19 cellular contexts compared by ENCODE assay signal in the genomic region with DNA sequence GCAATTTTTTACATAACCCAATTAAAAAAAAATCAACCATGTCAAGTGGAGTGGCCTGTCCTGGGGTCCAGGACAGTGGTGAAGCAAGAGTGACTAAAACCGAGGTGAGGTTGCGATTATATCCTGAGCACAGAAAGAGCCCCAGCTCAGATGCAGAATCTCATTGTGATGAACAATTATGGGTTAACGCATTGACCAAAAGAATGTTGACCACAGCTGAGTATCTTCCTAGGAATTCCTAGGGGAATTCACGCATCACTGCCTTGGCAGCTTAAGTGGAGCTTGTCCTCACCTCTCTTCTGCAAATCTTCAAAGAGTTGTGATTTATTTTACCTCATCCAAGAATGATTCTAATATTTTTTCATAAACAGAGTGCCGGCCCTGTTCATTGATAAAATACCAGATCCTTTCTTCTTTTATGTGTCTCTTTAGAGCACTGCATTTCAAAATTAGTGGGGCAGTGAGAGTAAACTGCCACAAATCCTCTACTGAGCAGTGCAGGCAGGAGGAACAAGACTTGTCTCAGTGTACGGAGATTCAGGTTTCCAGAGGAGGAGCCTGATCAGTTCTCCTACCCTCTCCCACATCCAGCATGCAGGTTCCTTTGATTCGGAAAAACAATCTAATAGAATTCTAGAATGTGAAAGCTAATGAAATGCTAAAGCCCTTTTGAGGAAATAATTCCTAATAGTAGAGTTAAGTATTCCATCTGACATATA.
DNase-seq lines count a peak whose midpoint lies in the region; ATAC-seq, FAIRE-seq and TF ChIP-seq lines count a peak whose summit lies in the region.
"Had no signal": no experiment of that assay in that cellular context is flagged by ENCODE, and none has a peak within 500 bp of the region (broad histone marks: within the 10 kb centered on the region; RNA-seq: fewer than 3 reads in every experiment).

No MANE protein-coding gene starts in this region.

- H3K27ac Mint-ChIP-seq in activated T-cell treated with anti-CD3 and anti-CD28 coated beads, Interleukin-2, amount 50 U/mL, for 24 hours = no peak overlapping the region
- H3K27ac Mint-ChIP-seq: naive B cell, type B pancreatic cell had no signal

- intact Hi-C loops in spleen (cut with DNase I; ENCODE audit: low total_unique reads) = no loop called here

- H3K4me1 Mint-ChIP-seq in activated T-cell treated with anti-CD3 and anti-CD28 coated beads, Interleukin-2, amount 50 U/mL, for 24 hours (ENCODE audit: low read depth) = no peaks in the 10 kb centered on the region
- H3K4me1 Mint-ChIP-seq: naive B cell had no signal

- H3K4me3 Mint-ChIP-seq in activated T-cell treated with anti-CD3 and anti-CD28 coated beads, Interleukin-2, amount 50 U/mL, for 24 hours = no peak overlapping the region
- H3K4me3 Mint-ChIP-seq: activated T-cell treated with anti-CD3 and anti-CD28 coated beads, Interleukin-2, amount 50 U/mL, for 4 hours; naive B cell; type B pancreatic cell had no signal

- POLR2A ChIA-PET in A549 (lab: Yijun Ruan, JAX) = no interaction called here

- ATAC-seq in A549 (peak; percentile 30 to 50; a peak in 3 of 6 replicates), GM18909 (IDR thresholded peaks at IDR 0.05; ENCODE audit: poor library complexity, unreplicated experiment) (no peak), GM21526 (IDR thresholded peaks at IDR 0.05; ENCODE audit: low FRiP score, unreplicated experiment) (no peak)
- ATAC-seq: activated T-cell treated with anti-CD3 and anti-CD28 coated beads, Interleukin-2, amount 50 U/mL, for 4 hours; gastrocnemius medialis; GM12878; left cardiac atrium had no signal

- H3K27ac ChIP-seq in A549 (no peak overlapping the region), spleen (no peak overlapping the region)
- H3K27ac ChIP-seq: gastrocnemius medialis, HL-60 had no signal

- H3K36me3 ChIP-seq in spleen = no peaks in the 10 kb centered on the region
- H3K36me3 ChIP-seq: gastrocnemius medialis had no signal

- DNase-seq in A549 (ENCODE audit: low read depth in 1 of 2, low spot score in 1 of 2) (no peak), HCEC 1CT (peak; percentile 60), RPMI7951 (ENCODE audit: low read depth) (peak; percentile 86), fibroblast of pulmonary artery (ENCODE audit: low read depth) (peak; percentile 39), spleen (no peak)
- no peak for DNase-seq in activated T-cell treated with anti-CD3 and anti-CD28 coated beads, Interleukin-2, amount 50 U/mL, for 24 hours
- DNase-seq: activated CD4-positive, CD25-positive, alpha-beta regulatory T cell treated with anti-CD3 and anti-CD28 coated beads, Interleukin-2, amount 50 U/mL, for 72 hours; activated T-cell treated with anti-CD3 and anti-CD28 coated beads, Interleukin-2, amount 50 U/mL, for 4 hours; effector CD8-positive, alpha-beta T cell; gastrocnemius medialis; left cardiac atrium; naive B cell; NCI-H2171; stimulated activated CD4-positive, alpha-beta T cell treated with anti-CD3 and anti-CD28 coated beads, Interleukin-4, amount 100 ng/mL, for 1 hour had no signal

- no peaks in the 10 kb centered on the region for H3K9me3 Mint-ChIP-seq in activated T-cell treated with anti-CD3 and anti-CD28 coated beads, Interleukin-2, amount 50 U/mL, for 24 hours
- H3K9me3 Mint-ChIP-seq: activated T-cell treated with anti-CD3 and anti-CD28 coated beads, Interleukin-2, amount 50 U/mL, for 4 hours; type B pancreatic cell had no signal

- peaks cover 75% of the 10 kb centered on the region for H3K27me3 Mint-ChIP-seq in activated T-cell treated with anti-CD3 and anti-CD28 coated beads, Interleukin-2, amount 50 U/mL, for 24 hours

- H3K9me3 ChIP-seq in A549 = no peaks in the 10 kb centered on the region
- peaks cover 0 to 5% (median 0%) of the 10 kb centered on the region in 8 donors for H3K9me3 ChIP-seq in spleen

- no peak for TF ChIP-seq EP300 in A549 (IDR thresholded peaks at IDR 0.05)

- no peak for TF ChIP-seq CTCF in A549 (IDR thresholded peaks at IDR 0.05)
- TF ChIP-seq CTCF in fibroblast of pulmonary artery (IDR thresholded peaks at IDR 0.05; ENCODE audit: low read length, missing control alignments) = no peak
- TF ChIP-seq CTCF in spleen (IDR thresholded peaks at IDR 0.05 in 8 of 11, conservative IDR thresholded peaks at IDR 0.05 in 3 of 11) = no peak

- H3K4me1 ChIP-seq in A549 (peaks cover 9% of the 10 kb centered on the region; the same call in 1 of the 3 replicates), spleen (no peaks in the 10 kb centered on the region)
- H3K4me1 ChIP-seq: gastrocnemius medialis had no signal

- CTCF ChIA-PET in A549 (lab: Yijun Ruan, JAX) = interaction anchor here (0.8 to 1.5 kb wide), 3 partner anchors 10 to 15 kb away, joined by 3 to 7 read pairs (median 4); no protein-coding TSS in a partner anchor

- H3K36me3 Mint-ChIP-seq in activated T-cell treated with anti-CD3 and anti-CD28 coated beads, Interleukin-2, amount 50 U/mL, for 24 hours (ENCODE audit: low read depth) = no peaks in the 10 kb centered on the region
- H3K36me3 Mint-ChIP-seq: naive B cell, type B pancreatic cell had no signal

- H3K4me2 ChIP-seq in A549 = peak overlapping the region; percentile 57; the same call in 1 of the 3 replicates

- TF ChIP-seq RAD21 in A549 (conservative IDR thresholded peaks at IDR 0.05 in 1 of 2, IDR thresholded peaks at IDR 0.05 in 1 of 2) = no peak

- FAIRE-seq in A549 (lab: Jason Lieb, UNC) = no peak
- FAIRE-seq: GM12878 had no signal

- TF ChIP-seq POLR2A in A549 (IDR thresholded peaks at IDR 0.05; ENCODE audit: low read length) (no peak), spleen (IDR thresholded peaks at IDR 0.05) (no peak)

- no peak overlapping the region for H3K4me3 ChIP-seq in A549
- H3K4me3 ChIP-seq in fibroblast of pulmonary artery (replicated peaks; ENCODE audit: low read depth, low read length) = no peak overlapping the region
- H3K4me3 ChIP-seq in spleen = no peak overlapping the region
- H3K4me3 ChIP-seq: gastrocnemius medialis, GM12878 had no signal

- H3K27me3 ChIP-seq in spleen (replicated peaks in 1 of 7) = peaks cover 0 to 77% (median 20%) of the 10 kb centered on the region in 7 donors

- 40% methylated on average over 7 of the region's 7 CpGs for WGBS in A549 (ENCODE audit: missing lambda C conversion rate)
- WGBS in spleen, 5 donors = 66 to 78% (median 76%) methylated on average over 7 of the region's 7 CpGs

TF ChIP-seq in A549, 52 proteins besides CTCF, POLR2A, EP300 and RAD21:
- TF ChIP-seq CHD2 (IDR thresholded peaks at IDR 0.05; ENCODE audit: low read length, partially characterized antibody) = no peak
- no peak for TF ChIP-seq SREBF2 (IDR thresholded peaks at IDR 0.05)
- no peak for TF ChIP-seq EHF (CRISPR knock-in tag; IDR thresholded peaks at IDR 0.05)
- TF ChIP-seq CBX2 (IDR thresholded peaks at IDR 0.05; ENCODE audit: borderline replicate concordance, low read depth) = no peak
- no peak for TF ChIP-seq NR3C1 (IDR thresholded peaks at IDR 0.05)
- no peak for TF ChIP-seq FOSL2 (IDR thresholded peaks at IDR 0.05)
- peak; percentile 6; the same call in 1 of the 2 replicates for TF ChIP-seq FOSL2 (CRISPR knock-in tag; IDR thresholded peaks at IDR 0.05)

Comparison
In these comparisons a context has a peak if more than half of its experiments do, and no peak if none do; other contexts are left out.
1. ATAC-seq: peak in A549 (2 of 2); none in GM18909 (single experiment) and GM21526 (single experiment).
2. DNase-seq: peak in HCEC 1CT (single experiment), RPMI7951 (single experiment) and fibroblast of pulmonary artery (single experiment); none in A549 (0 of 2), activated T-cell treated with anti-CD3 and anti-CD28 coated beads, Interleukin-2, amount 50 U/mL, for 24 hours (single experiment) and spleen (single experiment).